Comparison of ENCODE assay signal across 19 cellular contexts in genomic region chr2:37148325-37148724, GRCh38. TPM values are rescaled to one million over a fixed set of nuclear protein-coding genes. Genes with fewer than 3 reads are reported as not detected.
DNase-seq lines count a peak whose midpoint lies in the region; ATAC-seq, FAIRE-seq and TF ChIP-seq lines count a peak whose summit lies in the region.
"Had no signal": no experiment of that assay in that cellular context is flagged by ENCODE, and none has a peak within 500 bp of the region (broad histone marks: within the 10 kb centered on the region; RNA-seq: fewer than 3 reads in every experiment).

No MANE protein-coding gene starts in this region.

- peaks cover 3 to 17% (median 8%) of the 10 kb centered on the region in 4 donors for H3K4me1 ChIP-seq in liver (ENCODE audit: control insufficient read depth in 4 of 4, insufficient read depth in 4 of 4, low read length in 3 of 4)
- H3K4me1 ChIP-seq in HepG2 (ENCODE audit: insufficient read depth, low read length) = peaks cover 27% of the 10 kb centered on the region
- peaks cover 15% of the 10 kb centered on the region for H3K4me1 ChIP-seq in body of pancreas
- H3K4me1 ChIP-seq in naive thymus-derived CD4-positive, alpha-beta T cell (ENCODE audit: control insufficient read depth in 2 of 2, insufficient read depth in 2 of 2, low read length in 2 of 2) = peaks cover 4 to 8% of the 10 kb centered on the region in 2 donors
- H3K4me1 ChIP-seq in aorta (ENCODE audit: control insufficient read depth in 1 of 2, insufficient read depth in 2 of 2, low read length in 2 of 2) = no peaks in the 10 kb centered on the region
- H3K4me1 ChIP-seq: Peyer's patch had no signal

- H3K9me3 ChIP-seq in liver (ENCODE audit: control insufficient read depth in 4 of 4, low read length in 3 of 4) (no peaks in the 10 kb centered on the region), HepG2 (ENCODE audit: low read length) (no peaks in the 10 kb centered on the region), body of pancreas (no peaks in the 10 kb centered on the region), aorta (ENCODE audit: control insufficient read depth, low read length) (no peaks in the 10 kb centered on the region)
- no peaks in the 10 kb centered on the region for H3K9me3 ChIP-seq in naive thymus-derived CD4-positive, alpha-beta T cell (ENCODE audit: control insufficient read depth in 2 of 3, low read length in 3 of 3)
- H3K9me3 ChIP-seq: Peyer's patch had no signal

- no peaks in the 10 kb centered on the region for H3K27me3 Mint-ChIP-seq in naive thymus-derived CD4-positive, alpha-beta T cell
- H3K27me3 Mint-ChIP-seq: CD4-positive, alpha-beta memory T cell had no signal

- H3K27ac Mint-ChIP-seq in naive thymus-derived CD4-positive, alpha-beta T cell = peak overlapping the region in 5 of 9 donors; percentile 27 to 58 (median 36)

- no peaks in the 10 kb centered on the region for H3K9me3 Mint-ChIP-seq in naive thymus-derived CD4-positive, alpha-beta T cell

- TF ChIP-seq EP300 in HepG2 (IDR thresholded peaks at IDR 0.05; ENCODE audit: low read depth in 2 of 2, low read length in 2 of 2) (no peak), HepG2 (CRISPR knock-in tag; IDR thresholded peaks at IDR 0.05; ENCODE audit: borderline replicate concordance) (no peak)

- H3K27ac ChIP-seq in liver (ENCODE audit: low read depth in 1 of 2, low read length in 2 of 2) (no peak overlapping the region), HepG2 (ENCODE audit: extremely low read length, insufficient read depth, low read length) (no peak overlapping the region), body of pancreas (peak overlapping the region in 1 of 4 donors; percentile 44), aorta (ENCODE audit: low read depth in 1 of 2, low read length in 2 of 2) (no peak overlapping the region)
- H3K27ac ChIP-seq in naive thymus-derived CD4-positive, alpha-beta T cell (ENCODE audit: low read depth, low read length) = no peak overlapping the region
- H3K27ac ChIP-seq: Peyer's patch had no signal

- H3K36me3 ChIP-seq in liver (ENCODE audit: control insufficient read depth in 4 of 4, insufficient read depth in 3 of 4, low read depth in 1 of 4, low read length in 3 of 4) (peaks cover 2 to 23% (median 13%) of the 10 kb centered on the region in 4 donors), HepG2 (replicated peaks in 1 of 2; ENCODE audit: control insufficient read depth in 1 of 2, insufficient read depth in 2 of 2, low read length in 2 of 2) (peaks cover 16 to 50% of the 10 kb centered on the region in 2 experiments), body of pancreas (replicated peaks in 1 of 2; ENCODE audit: insufficient read depth in 1 of 2, low read depth in 2 of 2) (peaks cover 7 to 13% of the 10 kb centered on the region in 2 donors), aorta (ENCODE audit: control insufficient read depth in 1 of 2, insufficient read depth in 2 of 2, low read length in 1 of 2) (peaks cover 3% of the 10 kb centered on the region in 2 donors)
- H3K36me3 ChIP-seq in naive thymus-derived CD4-positive, alpha-beta T cell (ENCODE audit: control insufficient read depth in 2 of 3, insufficient read depth in 3 of 3, low read length in 3 of 3) = peaks cover 0 to 26% (median 0%) of the 10 kb centered on the region in 3 experiments

- intact Hi-C loops in HepG2 (cut with micrococcal nuclease; ENCODE audit: unreplicated experiment) (no loop called here), body of pancreas (cut with DNase I) (no loop called here), aorta (cut with DNase I) (no loop called here)
- intact Hi-C loops in naive thymus-derived CD4-positive, alpha-beta T cell (cut with micrococcal nuclease) = loop anchor here in 1 of 2 donors (5.0 kb wide), 1 partner anchor 41 kb away; no protein-coding TSS in a partner anchor

- peaks cover 12 to 43% (median 34%) of the 10 kb centered on the region in 5 donors for H3K36me3 Mint-ChIP-seq in naive thymus-derived CD4-positive, alpha-beta T cell

- TF ChIP-seq CTCF in liver (IDR thresholded peaks at IDR 0.05; ENCODE audit: low read depth, low read length, missing input control) = peak; percentile 2
- TF ChIP-seq CTCF in HepG2 (CRISPR knock-in tag; IDR thresholded peaks at IDR 0.05) = no peak
- TF ChIP-seq CTCF in body of pancreas (IDR thresholded peaks at IDR 0.05) = no peak

- peaks cover 10 to 48% (median 36%) of the 10 kb centered on the region in 7 donors for H3K4me1 Mint-ChIP-seq in naive thymus-derived CD4-positive, alpha-beta T cell

- BruUV-seq in HepG2 (replicated peaks; lab: Mats Ljungman, UMichigan) = no TSS peak

- H3K79me2 ChIP-seq in HepG2 (ENCODE audit: insufficient read depth, low read length) = peaks cover 37% of the 10 kb centered on the region

- H3K9ac ChIP-seq in liver (ENCODE audit: low read depth in 1 of 2, low read length in 2 of 2) (no peak overlapping the region), HepG2 (ENCODE audit: insufficient read depth, low read depth, low read length) (no peak overlapping the region)

- H3K4me3 Mint-ChIP-seq in naive thymus-derived CD4-positive, alpha-beta T cell = no peak overlapping the region

- H3K4me3 ChIP-seq in liver (ENCODE audit: low read depth in 1 of 3, low read length in 3 of 3) (no peak overlapping the region), HepG2 (replicated peaks in 1 of 3; ENCODE audit: insufficient read depth in 1 of 3, low read depth in 2 of 3, low read length in 3 of 3) (no peak overlapping the region), body of pancreas (no peak overlapping the region), aorta (ENCODE audit: low read length in 2 of 2) (no peak overlapping the region)
- no peak overlapping the region for H3K4me3 ChIP-seq in naive thymus-derived CD4-positive, alpha-beta T cell (ENCODE audit: low read length)
- H3K4me3 ChIP-seq: Peyer's patch had no signal

- H3K4me2 ChIP-seq in HepG2 (ENCODE audit: low read depth, low read length) = no peak overlapping the region

- POLR2A ChIA-PET in HepG2 (lab: Yijun Ruan, JAX) = no interaction called here
- POLR2A ChIA-PET in naive thymus-derived CD4-positive, alpha-beta T cell (lab: Charles Lee) = interaction anchor here (1.2 kb wide), 1 partner anchor 9 kb away, joined by 3 read pairs; the partner anchor contains the start of gene EIF2AK2

- CTCF ChIA-PET in HepG2 (lab: Yijun Ruan, JAX; ENCODE audit: low intra/inter-chr PET ratio, low total read pairs) = no interaction called here
- CTCF ChIA-PET in naive thymus-derived CD4-positive, alpha-beta T cell (lab: Charles Lee) = no interaction called here

- TF ChIP-seq RAD21 in liver (IDR thresholded peaks at IDR 0.05) (peak in 1 of 2 donors; percentile 19), HepG2 (CRISPR knock-in tag; IDR thresholded peaks at IDR 0.05) (no peak)

- WGBS in liver = 30% methylated on average over 7 of the region's 7 CpGs
- 97% methylated on average over 7 of the region's 7 CpGs for WGBS in HepG2 (ENCODE audit: low lambda C conversion rate)
- 50 to 63% methylated on average over 7 of the region's 7 CpGs for WGBS in body of pancreas, 2 donors
- 92 to 93% methylated on average over 7 of the region's 7 CpGs for WGBS in aorta, 2 donors

- no peak for FAIRE-seq in HepG2 (lab: Jason Lieb, UNC)

- in situ Hi-C loops in HepG2 (cut with HindIII; ENCODE audit: extremely low pct_ligation_motif_present, low pct_unique_long_range_greater_than_20kb) = no loop called here

- H2AFZ ChIP-seq in HepG2 (ENCODE audit: low read length) = no peak overlapping the region

- no peaks in the 10 kb centered on the region for H3K27me3 ChIP-seq in liver (ENCODE audit: control insufficient read depth in 4 of 4, insufficient read depth in 4 of 4, low read length in 3 of 4)
- no peaks in the 10 kb centered on the region for H3K27me3 ChIP-seq in HepG2 (ENCODE audit: control insufficient read depth in 1 of 2, insufficient read depth in 2 of 2, low read length in 2 of 2)
- no peaks in the 10 kb centered on the region for H3K27me3 ChIP-seq in body of pancreas
- no peaks in the 10 kb centered on the region for H3K27me3 ChIP-seq in naive thymus-derived CD4-positive, alpha-beta T cell (ENCODE audit: control insufficient read depth in 2 of 2, insufficient read depth in 2 of 2, low read length in 2 of 2)
- H3K27me3 ChIP-seq in aorta (ENCODE audit: control insufficient read depth in 1 of 2, insufficient read depth in 2 of 2, low read length in 1 of 2) = no peaks in the 10 kb centered on the region
- H3K27me3 ChIP-seq: Peyer's patch had no signal

- TF ChIP-seq POLR2A in HepG2 (IDR thresholded peaks at IDR 0.05; ENCODE audit: insufficient read depth in 1 of 2, low read depth in 2 of 2, low read length in 2 of 2) (no peak), body of pancreas (IDR thresholded peaks at IDR 0.05) (no peak)

- ATAC-seq in HepG2 (no peak), body of pancreas (peak; percentile 81), GM21619 (IDR thresholded peaks at IDR 0.05; ENCODE audit: unreplicated experiment) (no peak), aorta (ENCODE audit: low FRiP score) (no peak)
- no peak for ATAC-seq in naive thymus-derived CD4-positive, alpha-beta T cell

- DNase-seq in HepG2 (ENCODE audit: low spot score) (no peak), body of pancreas (peak in 1 of 4 donors; percentile 23), hepatic stellate cell (ENCODE audit: low spot score) (no peak), NCI-H748 (lab: John Stamatoyannopoulos, UW; ENCODE audit: unreplicated experiment) (no peak), aorta (no peak)
- no peak for DNase-seq in naive thymus-derived CD4-positive, alpha-beta T cell
- DNase-seq: AML-193; CD4-positive, alpha-beta memory T cell; GOT3; MM.1S; NCI-H1105 treated with DMSO at 0.1 percent for 48 hours; NCI-H187; NCI-H446; NCI-H82; Peyer's patch; SHP77 had no signal

- H4K20me1 ChIP-seq in HepG2 (ENCODE audit: insufficient read depth, low read length) = no peaks in the 10 kb centered on the region

RNA-seq across cellular contexts. Expression of gene EIF2AK2, which starts 8.5 kb away (rescaled TPM):
- total RNA-seq in liver (10 to 100 TPM; 14.9 to 20.0 TPM), HepG2 (2016; rRNA removed; fragmentation: Illumina TruSeq; extraction: Trizol) (26.1 and 42.8 TPM in 2 replicates), body of pancreas (10 to 100 TPM; 18.9 to 39.9 TPM), aorta (10 to 100 TPM; 47.1 to 49.5 TPM)
- polyA plus RNA-seq in liver (10 to 100 TPM in 1 of 2 donors, 1 to 10 TPM in 1; 4.4 to 11.4 TPM), HepG2 (2011; rRNA removed) (9.1 and 10.2 TPM in 2 replicates), aorta (1 to 10 TPM; 8.4 to 9.7 TPM)
- total RNA-seq in HepG2 (2016; cell fraction: cytosol; rRNA removed; fragmentation: Illumina TruSeq; extraction: Trizol; ENCODE audit: low read depth) = 8.2 and 8.7 TPM in 2 replicates
- total RNA-seq in HepG2 (2016; cell fraction: insoluble cytoplasmic fraction; rRNA removed; fragmentation: Illumina TruSeq; extraction: Trizol) = 27.2 and 41.7 TPM in 2 replicates
- total RNA-seq in HepG2 (2016; cell fraction: membrane; rRNA removed; fragmentation: Illumina TruSeq; extraction: Trizol) = 25.1 and 25.7 TPM in 2 replicates
- 25.3 and 28.5 TPM in 2 replicates for total RNA-seq in HepG2 (2016; cell fraction: nucleus; rRNA removed; fragmentation: Illumina TruSeq; extraction: Trizol)
- 3.4 and 5.9 TPM in 2 replicates for polyA plus RNA-seq in HepG2 (2011; cell fraction: cytosol; rRNA removed)
- polyA plus RNA-seq in HepG2 (2011; cell fraction: nucleus; rRNA removed) = 6.1 and 9.2 TPM in 2 replicates
- polyA plus RNA-seq in HepG2 (2012) = 9.2 and 14.6 TPM in 2 replicates
- 5.6 and 6.5 TPM in 2 replicates for polyA plus RNA-seq in HepG2 (2016; cell fraction: cytosol; fragmentation: Illumina TruSeq; extraction: Trizol; ENCODE audit: low read depth)
- 35.9 and 36.0 TPM in 2 replicates for polyA plus RNA-seq in HepG2 (2016; cell fraction: insoluble cytoplasmic fraction; fragmentation: Illumina TruSeq; extraction: Trizol; ENCODE audit: low read depth)
- polyA plus RNA-seq in HepG2 (2016; cell fraction: membrane; fragmentation: Illumina TruSeq; extraction: Trizol; ENCODE audit: low read depth) = 13.2 and 13.7 TPM in 2 replicates
- polyA plus RNA-seq in HepG2 (2016; cell fraction: nucleus; fragmentation: Illumina TruSeq; extraction: Trizol; ENCODE audit: insufficient read depth, low read depth) = 24.3 and 24.4 TPM in 2 replicates
- 6.1 and 18.1 TPM in 2 replicates for polyA minus RNA-seq in HepG2 (2011; rRNA and poly(A)+ RNA removed; ENCODE audit: low replicate concordance)
- polyA minus RNA-seq in HepG2 (2011; cell fraction: cytosol; rRNA and poly(A)+ RNA removed) = 11.7 and 17.0 TPM in 2 replicates
- 31.8 and 32.1 TPM in 2 replicates for polyA minus RNA-seq in HepG2 (2011; cell fraction: nucleus; rRNA and poly(A)+ RNA removed)
- total RNA-seq in naive thymus-derived CD4-positive, alpha-beta T cell = 10 to 100 TPM; 21.2 to 91.9 (median 24.2) TPM
- polyA plus RNA-seq in naive thymus-derived CD4-positive, alpha-beta T cell = 10 to 100 TPM; 20.4 to 23.5 TPM

RNA-seq across cellular contexts. Expression of gene SULT6B1, which starts 40.1 kb away (rescaled TPM):
- total RNA-seq in liver (not detected), HepG2 (2016; rRNA removed; fragmentation: Illumina TruSeq; extraction: Trizol) (not detected in 2 replicates), body of pancreas (not detected), aorta (not detected)
- polyA plus RNA-seq in liver (not detected), HepG2 (2011; rRNA removed) (not detected in 2 replicates), aorta (not detected)
- total RNA-seq in HepG2 (2016; cell fraction: cytosol; rRNA removed; fragmentation: Illumina TruSeq; extraction: Trizol; ENCODE audit: low read depth) = not detected in 2 replicates
- not detected in 2 replicates for total RNA-seq in HepG2 (2016; cell fraction: insoluble cytoplasmic fraction; rRNA removed; fragmentation: Illumina TruSeq; extraction: Trizol)
- total RNA-seq in HepG2 (2016; cell fraction: membrane; rRNA removed; fragmentation: Illumina TruSeq; extraction: Trizol) = not detected in 2 replicates
- not detected in 2 replicates for total RNA-seq in HepG2 (2016; cell fraction: nucleus; rRNA removed; fragmentation: Illumina TruSeq; extraction: Trizol)
- polyA plus RNA-seq in HepG2 (2011; cell fraction: cytosol; rRNA removed) = not detected in 2 replicates
- polyA plus RNA-seq in HepG2 (2011; cell fraction: nucleus; rRNA removed) = not detected in 2 replicates
- not detected in 2 replicates for polyA plus RNA-seq in HepG2 (2012)
- not detected in 2 replicates for polyA plus RNA-seq in HepG2 (2016; cell fraction: cytosol; fragmentation: Illumina TruSeq; extraction: Trizol; ENCODE audit: low read depth)
- polyA plus RNA-seq in HepG2 (2016; cell fraction: insoluble cytoplasmic fraction; fragmentation: Illumina TruSeq; extraction: Trizol; ENCODE audit: low read depth) = not detected in 2 replicates
- not detected in 2 replicates for polyA plus RNA-seq in HepG2 (2016; cell fraction: membrane; fragmentation: Illumina TruSeq; extraction: Trizol; ENCODE audit: low read depth)
- not detected in 2 replicates for polyA plus RNA-seq in HepG2 (2016; cell fraction: nucleus; fragmentation: Illumina TruSeq; extraction: Trizol; ENCODE audit: insufficient read depth, low read depth)
- polyA minus RNA-seq in HepG2 (2011; rRNA and poly(A)+ RNA removed; ENCODE audit: low replicate concordance) = not detected in 2 replicates
- not detected in 2 replicates for polyA minus RNA-seq in HepG2 (2011; cell fraction: cytosol; rRNA and poly(A)+ RNA removed)
- not detected in 2 replicates for polyA minus RNA-seq in HepG2 (2011; cell fraction: nucleus; rRNA and poly(A)+ RNA removed)
- total RNA-seq in naive thymus-derived CD4-positive, alpha-beta T cell = not detected
- polyA plus RNA-seq in naive thymus-derived CD4-positive, alpha-beta T cell = not detected
- total RNA-seq: A673; CD4-positive, alpha-beta memory T cell; Peyer's patch had no signal
- polyA plus RNA-seq: CD4-positive, alpha-beta memory T cell had no signal

RNA-seq across cellular contexts. Expression of gene CEBPZOS, which starts 48.0 kb away (rescaled TPM):
- total RNA-seq in liver = 10 to 100 TPM; 10.2 to 16.8 TPM
- polyA plus RNA-seq in liver = 10 to 100 TPM in 1 of 2 donors, 1 to 10 TPM in 1; 9.1 to 22.9 TPM
- total RNA-seq in HepG2 (2016; rRNA removed; fragmentation: Illumina TruSeq; extraction: Trizol) = 18.6 and 25.6 TPM in 2 replicates
- total RNA-seq in HepG2 (2016; cell fraction: cytosol; rRNA removed; fragmentation: Illumina TruSeq; extraction: Trizol; ENCODE audit: low read depth) = 3.5 and 5.6 TPM in 2 replicates
- total RNA-seq in HepG2 (2016; cell fraction: insoluble cytoplasmic fraction; rRNA removed; fragmentation: Illumina TruSeq; extraction: Trizol) = 21.3 and 24.8 TPM in 2 replicates
- 11.1 and 12.6 TPM in 2 replicates for total RNA-seq in HepG2 (2016; cell fraction: membrane; rRNA removed; fragmentation: Illumina TruSeq; extraction: Trizol)
- 15.2 and 16.8 TPM in 2 replicates for total RNA-seq in HepG2 (2016; cell fraction: nucleus; rRNA removed; fragmentation: Illumina TruSeq; extraction: Trizol)
- 39.3 and 44.7 TPM in 2 replicates for polyA plus RNA-seq in HepG2 (2011; rRNA removed)
- polyA plus RNA-seq in HepG2 (2011; cell fraction: cytosol; rRNA removed) = 24.9 and 37.3 TPM in 2 replicates
- polyA plus RNA-seq in HepG2 (2011; cell fraction: nucleus; rRNA removed) = 13.9 and 20.2 TPM in 2 replicates
- polyA plus RNA-seq in HepG2 (2012) = 33.7 and 40.2 TPM in 2 replicates
- polyA plus RNA-seq in HepG2 (2016; cell fraction: cytosol; fragmentation: Illumina TruSeq; extraction: Trizol; ENCODE audit: low read depth) = 5.9 and 6.2 TPM in 2 replicates
- 38.4 and 41.7 TPM in 2 replicates for polyA plus RNA-seq in HepG2 (2016; cell fraction: insoluble cytoplasmic fraction; fragmentation: Illumina TruSeq; extraction: Trizol; ENCODE audit: low read depth)
- polyA plus RNA-seq in HepG2 (2016; cell fraction: membrane; fragmentation: Illumina TruSeq; extraction: Trizol; ENCODE audit: low read depth) = 10.7 and 12.9 TPM in 2 replicates
- polyA plus RNA-seq in HepG2 (2016; cell fraction: nucleus; fragmentation: Illumina TruSeq; extraction: Trizol; ENCODE audit: insufficient read depth, low read depth) = 40.1 and 43.4 TPM in 2 replicates
- 17.6 and 19.0 TPM in 2 replicates for polyA minus RNA-seq in HepG2 (2011; rRNA and poly(A)+ RNA removed; ENCODE audit: low replicate concordance)
- 16.9 and 17.8 TPM in 2 replicates for polyA minus RNA-seq in HepG2 (2011; cell fraction: cytosol; rRNA and poly(A)+ RNA removed)
- polyA minus RNA-seq in HepG2 (2011; cell fraction: nucleus; rRNA and poly(A)+ RNA removed) = 26.4 and 33.3 TPM in 2 replicates
- 10 to 100 TPM in 1 of 2 donors, 1 to 10 TPM in 1; 9.9 to 21.8 TPM for total RNA-seq in body of pancreas
- 10 to 100 TPM; 26.9 to 40.7 (median 40.4) TPM for total RNA-seq in naive thymus-derived CD4-positive, alpha-beta T cell
- polyA plus RNA-seq in naive thymus-derived CD4-positive, alpha-beta T cell = 10 to 100 TPM; 47.4 to 58.8 TPM
- total RNA-seq in aorta = 10 to 100 TPM; 24.9 to 36.9 TPM
- 100 to 1,000 TPM in 1 of 2 donors, 10 to 100 TPM in 1; 29.3 to 138 TPM for polyA plus RNA-seq in aorta
